ENCODE assay signal across 1 cellular context in the genomic region with DNA sequence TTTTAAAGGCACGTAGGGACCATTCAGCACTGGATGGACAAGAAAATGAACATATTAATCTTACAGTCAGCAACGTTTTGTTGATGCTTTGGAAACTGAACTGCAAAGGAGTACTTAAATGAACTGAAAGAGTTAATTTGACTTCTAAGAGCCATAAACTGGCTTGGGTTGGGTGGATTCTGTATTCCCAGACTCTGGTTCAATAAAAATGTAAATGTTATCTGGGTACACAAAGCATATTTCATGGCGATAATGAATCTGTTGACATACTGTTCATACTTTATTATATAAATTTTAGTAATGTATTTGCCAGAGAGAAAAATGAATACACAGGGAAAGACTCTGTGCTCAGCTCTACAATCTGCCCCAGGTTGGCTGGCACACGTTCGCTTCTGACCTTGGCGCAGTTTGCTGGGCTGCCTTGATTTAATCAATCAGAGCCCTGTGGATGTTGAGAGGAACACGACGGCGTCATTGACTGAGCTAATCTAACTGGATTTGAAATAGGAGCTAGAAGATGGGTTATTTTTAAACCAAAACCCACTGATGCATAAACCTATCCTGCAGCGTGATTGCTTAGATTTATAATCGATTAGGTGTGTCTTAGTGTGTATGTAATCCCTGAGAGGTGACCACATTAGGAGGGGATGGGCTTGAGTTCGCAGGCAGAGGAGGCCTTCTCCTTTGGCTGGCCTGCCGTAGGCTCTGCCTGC.
TF ChIP-seq lines count a peak whose summit lies in the region.

No MANE protein-coding gene starts in this region.

TF ChIP-seq in H1, 55 proteins besides CTCF, POLR2A, EP300 and RAD21:
- TF ChIP-seq HDAC2 (IDR thresholded peaks at IDR 0.05; ENCODE audit: borderline replicate concordance in 1 of 2, low read depth in 2 of 2, low read length in 2 of 2) (no peak), CEBPB (IDR thresholded peaks at IDR 0.05; ENCODE audit: low read depth, low read length) (no peak), TAF1 (IDR thresholded peaks at IDR 0.05; ENCODE audit: low read depth, low read length) (no peak), RFX5 (IDR thresholded peaks at IDR 0.05; ENCODE audit: borderline replicate concordance, low read depth, low read length) (no peak), JUND (IDR thresholded peaks at IDR 0.05; ENCODE audit: low read length) (no peak), PHF8 (conservative IDR thresholded peaks at IDR 0.05; ENCODE audit: low read depth, low read length) (no peak), TAF7 (optimal IDR thresholded peaks at IDR 0.05; ENCODE audit: borderline replicate concordance, low read depth, low read length) (no peak), SUZ12 (IDR thresholded peaks at IDR 0.05; ENCODE audit: low read length) (no peak), CHD1 (IDR thresholded peaks at IDR 0.05; ENCODE audit: low read depth, low read length) (no peak), TEAD4 (IDR thresholded peaks at IDR 0.05; ENCODE audit: low read depth, low read length) (no peak), FOSL1 (IDR thresholded peaks at IDR 0.05; ENCODE audit: insufficient read depth, low read depth, low read length) (no peak), SP2 (IDR thresholded peaks at IDR 0.05; ENCODE audit: low read length) (no peak), BCL11A (IDR thresholded peaks at IDR 0.05; ENCODE audit: low read depth in 2 of 2, low read length in 2 of 2) (no peak), RBBP5 (IDR thresholded peaks at IDR 0.05; ENCODE audit: borderline replicate concordance, low read depth, low read length) (no peak), NANOG (IDR thresholded peaks at IDR 0.05; ENCODE audit: insufficient read depth, low read depth, low read length, poor library complexity, severe bottlenecking) (no peak), CREB1 (IDR thresholded peaks at IDR 0.05) (no peak), JUN (IDR thresholded peaks at IDR 0.05; ENCODE audit: low read depth, low read length) (no peak)
- TF ChIP-seq, protein P1, sequence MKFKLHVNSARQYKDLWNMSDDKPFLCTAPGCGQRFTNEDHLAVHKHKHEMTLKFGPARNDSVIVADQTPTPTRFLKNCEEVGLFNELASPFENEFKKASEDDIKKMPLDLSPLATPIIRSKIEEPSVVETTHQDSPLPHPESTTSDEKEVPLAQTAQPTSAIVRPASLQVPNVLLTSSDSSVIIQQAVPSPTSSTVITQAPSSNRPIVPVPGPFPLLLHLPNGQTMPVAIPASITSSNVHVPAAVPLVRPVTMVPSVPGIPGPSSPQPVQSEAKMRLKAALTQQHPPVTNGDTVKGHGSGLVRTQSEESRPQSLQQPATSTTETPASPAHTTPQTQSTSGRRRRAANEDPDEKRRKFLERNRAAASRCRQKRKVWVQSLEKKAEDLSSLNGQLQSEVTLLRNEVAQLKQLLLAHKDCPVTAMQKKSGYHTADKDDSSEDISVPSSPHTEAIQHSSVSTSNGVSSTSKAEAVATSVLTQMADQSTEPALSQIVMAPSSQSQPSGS (IDR thresholded peaks at IDR 0.05; ENCODE audit: low read length) = no peak
- TF ChIP-seq, protein P2, sequence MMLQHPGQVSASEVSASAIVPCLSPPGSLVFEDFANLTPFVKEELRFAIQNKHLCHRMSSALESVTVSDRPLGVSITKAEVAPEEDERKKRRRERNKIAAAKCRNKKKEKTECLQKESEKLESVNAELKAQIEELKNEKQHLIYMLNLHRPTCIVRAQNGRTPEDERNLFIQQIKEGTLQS (IDR thresholded peaks at IDR 0.05; ENCODE audit: insufficient read depth, low read depth, low read length) = no peak
- TF ChIP-seq, protein P3, sequence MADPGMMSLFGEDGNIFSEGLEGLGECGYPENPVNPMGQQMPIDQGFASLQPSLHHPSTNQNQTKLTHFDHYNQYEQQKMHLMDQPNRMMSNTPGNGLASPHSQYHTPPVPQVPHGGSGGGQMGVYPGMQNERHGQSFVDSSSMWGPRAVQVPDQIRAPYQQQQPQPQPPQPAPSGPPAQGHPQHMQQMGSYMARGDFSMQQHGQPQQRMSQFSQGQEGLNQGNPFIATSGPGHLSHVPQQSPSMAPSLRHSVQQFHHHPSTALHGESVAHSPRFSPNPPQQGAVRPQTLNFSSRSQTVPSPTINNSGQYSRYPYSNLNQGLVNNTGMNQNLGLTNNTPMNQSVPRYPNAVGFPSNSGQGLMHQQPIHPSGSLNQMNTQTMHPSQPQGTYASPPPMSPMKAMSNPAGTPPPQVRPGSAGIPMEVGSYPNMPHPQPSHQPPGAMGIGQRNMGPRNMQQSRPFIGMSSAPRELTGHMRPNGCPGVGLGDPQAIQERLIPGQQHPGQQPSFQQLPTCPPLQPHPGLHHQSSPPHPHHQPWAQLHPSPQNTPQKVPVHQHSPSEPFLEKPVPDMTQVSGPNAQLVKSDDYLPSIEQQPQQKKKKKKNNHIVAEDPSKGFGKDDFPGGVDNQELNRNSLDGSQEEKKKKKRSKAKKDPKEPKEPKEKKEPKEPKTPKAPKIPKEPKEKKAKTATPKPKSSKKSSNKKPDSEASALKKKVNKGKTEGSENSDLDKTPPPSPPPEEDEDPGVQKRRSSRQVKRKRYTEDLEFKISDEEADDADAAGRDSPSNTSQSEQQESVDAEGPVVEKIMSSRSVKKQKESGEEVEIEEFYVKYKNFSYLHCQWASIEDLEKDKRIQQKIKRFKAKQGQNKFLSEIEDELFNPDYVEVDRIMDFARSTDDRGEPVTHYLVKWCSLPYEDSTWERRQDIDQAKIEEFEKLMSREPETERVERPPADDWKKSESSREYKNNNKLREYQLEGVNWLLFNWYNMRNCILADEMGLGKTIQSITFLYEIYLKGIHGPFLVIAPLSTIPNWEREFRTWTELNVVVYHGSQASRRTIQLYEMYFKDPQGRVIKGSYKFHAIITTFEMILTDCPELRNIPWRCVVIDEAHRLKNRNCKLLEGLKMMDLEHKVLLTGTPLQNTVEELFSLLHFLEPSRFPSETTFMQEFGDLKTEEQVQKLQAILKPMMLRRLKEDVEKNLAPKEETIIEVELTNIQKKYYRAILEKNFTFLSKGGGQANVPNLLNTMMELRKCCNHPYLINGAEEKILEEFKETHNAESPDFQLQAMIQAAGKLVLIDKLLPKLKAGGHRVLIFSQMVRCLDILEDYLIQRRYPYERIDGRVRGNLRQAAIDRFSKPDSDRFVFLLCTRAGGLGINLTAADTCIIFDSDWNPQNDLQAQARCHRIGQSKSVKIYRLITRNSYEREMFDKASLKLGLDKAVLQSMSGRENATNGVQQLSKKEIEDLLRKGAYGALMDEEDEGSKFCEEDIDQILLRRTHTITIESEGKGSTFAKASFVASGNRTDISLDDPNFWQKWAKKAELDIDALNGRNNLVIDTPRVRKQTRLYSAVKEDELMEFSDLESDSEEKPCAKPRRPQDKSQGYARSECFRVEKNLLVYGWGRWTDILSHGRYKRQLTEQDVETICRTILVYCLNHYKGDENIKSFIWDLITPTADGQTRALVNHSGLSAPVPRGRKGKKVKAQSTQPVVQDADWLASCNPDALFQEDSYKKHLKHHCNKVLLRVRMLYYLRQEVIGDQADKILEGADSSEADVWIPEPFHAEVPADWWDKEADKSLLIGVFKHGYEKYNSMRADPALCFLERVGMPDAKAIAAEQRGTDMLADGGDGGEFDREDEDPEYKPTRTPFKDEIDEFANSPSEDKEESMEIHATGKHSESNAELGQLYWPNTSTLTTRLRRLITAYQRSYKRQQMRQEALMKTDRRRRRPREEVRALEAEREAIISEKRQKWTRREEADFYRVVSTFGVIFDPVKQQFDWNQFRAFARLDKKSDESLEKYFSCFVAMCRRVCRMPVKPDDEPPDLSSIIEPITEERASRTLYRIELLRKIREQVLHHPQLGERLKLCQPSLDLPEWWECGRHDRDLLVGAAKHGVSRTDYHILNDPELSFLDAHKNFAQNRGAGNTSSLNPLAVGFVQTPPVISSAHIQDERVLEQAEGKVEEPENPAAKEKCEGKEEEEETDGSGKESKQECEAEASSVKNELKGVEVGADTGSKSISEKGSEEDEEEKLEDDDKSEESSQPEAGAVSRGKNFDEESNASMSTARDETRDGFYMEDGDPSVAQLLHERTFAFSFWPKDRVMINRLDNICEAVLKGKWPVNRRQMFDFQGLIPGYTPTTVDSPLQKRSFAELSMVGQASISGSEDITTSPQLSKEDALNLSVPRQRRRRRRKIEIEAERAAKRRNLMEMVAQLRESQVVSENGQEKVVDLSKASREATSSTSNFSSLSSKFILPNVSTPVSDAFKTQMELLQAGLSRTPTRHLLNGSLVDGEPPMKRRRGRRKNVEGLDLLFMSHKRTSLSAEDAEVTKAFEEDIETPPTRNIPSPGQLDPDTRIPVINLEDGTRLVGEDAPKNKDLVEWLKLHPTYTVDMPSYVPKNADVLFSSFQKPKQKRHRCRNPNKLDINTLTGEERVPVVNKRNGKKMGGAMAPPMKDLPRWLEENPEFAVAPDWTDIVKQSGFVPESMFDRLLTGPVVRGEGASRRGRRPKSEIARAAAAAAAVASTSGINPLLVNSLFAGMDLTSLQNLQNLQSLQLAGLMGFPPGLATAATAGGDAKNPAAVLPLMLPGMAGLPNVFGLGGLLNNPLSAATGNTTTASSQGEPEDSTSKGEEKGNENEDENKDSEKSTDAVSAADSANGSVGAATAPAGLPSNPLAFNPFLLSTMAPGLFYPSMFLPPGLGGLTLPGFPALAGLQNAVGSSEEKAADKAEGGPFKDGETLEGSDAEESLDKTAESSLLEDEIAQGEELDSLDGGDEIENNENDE (IDR thresholded peaks at IDR 0.05; ENCODE audit: insufficient replicate concordance, low read length) = no peak
